8 cellular contexts compared by ENCODE assay signal in genomic region chr19:7942981-7943443, GRCh38. TPM values are rescaled to one million over a fixed set of nuclear protein-coding genes. Genes with fewer than 3 reads are reported as not detected.
A peak's percentile ranks its signal among the peaks of the same experiment; 100 is the strongest.
DNase-seq lines count a peak whose midpoint lies in the region; ATAC-seq and TF ChIP-seq lines count a peak whose summit lies in the region.

No MANE protein-coding gene starts in this region.

- H3K9me3 ChIP-seq in heart left ventricle (no peaks in the 10 kb centered on the region), skeletal muscle tissue (ENCODE audit: control insufficient read depth in 3 of 3, low read length in 3 of 3) (no peaks in the 10 kb centered on the region)

- peak; percentile 2 for ATAC-seq in GM21529 (IDR thresholded peaks at IDR 0.05; ENCODE audit: unreplicated experiment)
- ATAC-seq in heart left ventricle, result peak in 2 of 4 donors; percentile 1 to 39
- ATAC-seq in HG02870 (IDR thresholded peaks at IDR 0.05; ENCODE audit: unreplicated experiment), result no peak

- no peak overlapping the region for H2AFZ ChIP-seq in ACC112 (ENCODE audit: low read length, unreplicated experiment)

- peaks cover 29% of the 10 kb centered on the region for H3K79me2 ChIP-seq in ACC112 (ENCODE audit: control insufficient read depth, insufficient read depth, low read length, unreplicated experiment)

- TF ChIP-seq CTCF in WI38 (IDR thresholded peaks at IDR 0.05; ENCODE audit: low read depth, low read length) (no peak), heart left ventricle (IDR thresholded peaks at IDR 0.05) (no peak)

- 0 out of 2 replicates have a peak, but pooled peaks cover 3% of the 10 kb centered on the region for H3K36me3 ChIP-seq in ACC112 (ENCODE audit: insufficient read depth, low read length)
- H3K36me3 ChIP-seq in heart left ventricle, result peaks cover 0 to 33% (median 29%) of the 10 kb centered on the region in 9 donors
- peaks cover 12 to 22% (median 19%) of the 10 kb centered on the region in 3 donors for H3K36me3 ChIP-seq in skeletal muscle tissue (ENCODE audit: control insufficient read depth in 3 of 3, insufficient read depth in 3 of 3, low read length in 3 of 3)

- no peak for DNase-seq in heart left ventricle
- DNase-seq in NCI-H2081 treated with DMSO at 0.1 percent for 48 hours (lab: John Stamatoyannopoulos, UW), result no peak
- DNase-seq in cerebellar nuclear complex (lab: John Stamatoyannopoulos, UW), result no peak

- H3K4me3 ChIP-seq in ACC112 (ENCODE audit: low read depth, low read length) (peak overlapping the region; percentile 93), WI38 (ENCODE audit: low read depth, low read length) (peak overlapping the region; percentile 76), heart left ventricle (peak overlapping the region; percentile 52 to 100 (median 86)), skeletal muscle tissue (ENCODE audit: low read length in 3 of 3) (peak overlapping the region; percentile 78 to 97 (median 92))

- H3K27ac ChIP-seq in ACC112 (ENCODE audit: low read depth, low read length) (peak overlapping the region; percentile 77), heart left ventricle (peak overlapping the region; percentile 83 to 99 (median 94)), skeletal muscle tissue (ENCODE audit: low read depth, low read length) (peak overlapping the region; percentile 100)

- peak overlapping the region; percentile 98 to 99 (median 99) for H3K9ac ChIP-seq in skeletal muscle tissue (ENCODE audit: low read depth in 1 of 3, low read length in 3 of 3)

- intact Hi-C loops in heart left ventricle (cut with DNase I), result loop anchor here in 9 of 10 donors (1.0 to 10.0 kb wide), 7 partner anchors 40 to 309 kb away; partner anchors contain the start of genes ELAVL1 (in 1 of the 9) and MAP2K7 (in 1 of the 9)

- H3K4me1 ChIP-seq in ACC112 (ENCODE audit: control insufficient read depth, insufficient read depth, low read length, unreplicated experiment), result no peaks in the 10 kb centered on the region
- peaks cover 0 to 25% (median 15%) of the 10 kb centered on the region in 12 donors for H3K4me1 ChIP-seq in heart left ventricle
- peaks cover 20 to 29% (median 25%) of the 10 kb centered on the region in 3 donors for H3K4me1 ChIP-seq in skeletal muscle tissue (ENCODE audit: control insufficient read depth in 3 of 3, insufficient read depth in 3 of 3, low read length in 3 of 3)

- no peaks in the 10 kb centered on the region for H3K27me3 ChIP-seq in ACC112 (ENCODE audit: insufficient read depth, low read length)
- H3K27me3 ChIP-seq in heart left ventricle, result no peaks in the 10 kb centered on the region
- H3K27me3 ChIP-seq in skeletal muscle tissue (ENCODE audit: control insufficient read depth in 3 of 3, insufficient read depth in 3 of 3, low read length in 3 of 3), result no peaks in the 10 kb centered on the region

- 5 to 8% (median 5%) methylated on average over 33 of the region's 33 CpGs for WGBS in heart left ventricle, 4 donors

- TF ChIP-seq POLR2A in heart left ventricle (IDR thresholded peaks at IDR 0.05), result no peak

RNA-seq across cellular contexts. Expression of gene TIMM44, which starts 0.5 kb away (rescaled TPM):
- total RNA-seq in heart left ventricle, result 10 to 100 TPM; 55.9 to 99.9 (median 70.6) TPM
- polyA plus RNA-seq in heart left ventricle, result 100 to 1,000 TPM in 1 of 2 donors, 10 to 100 TPM in 1; 99.6 to 140 TPM
- total RNA-seq in skeletal muscle tissue, result 36.0 TPM

RNA-seq across cellular contexts. Expression of gene CTXN1, which starts 17.1 kb away (rescaled TPM):
- total RNA-seq in heart left ventricle, result 1 to 10 TPM in 2 of 9 donors, under 1 TPM in 5, not detected in 2; 0.21 to 3.3 (median 0.32) TPM
- polyA plus RNA-seq in heart left ventricle, result under 1 TPM in 1 of 2 donors, not detected in 1; 0.87 TPM
- total RNA-seq in skeletal muscle tissue, result 0.52 TPM

RNA-seq across cellular contexts. Expression of gene SNAPC2, which starts 22.9 kb away (rescaled TPM):
- 10 to 100 TPM in 4 of 9 donors, 1 to 10 TPM in 5; 6.8 to 16.7 (median 9.3) TPM for total RNA-seq in heart left ventricle
- 10 to 100 TPM; 10.4 to 28.9 TPM for polyA plus RNA-seq in heart left ventricle
- 6.3 TPM for total RNA-seq in skeletal muscle tissue

RNA-seq across cellular contexts. Expression of gene TGFBR3L, which starts 28.4 kb away (rescaled TPM):
- total RNA-seq in heart left ventricle (10 to 100 TPM in 2 of 9 donors, 1 to 10 TPM in 7; 3.6 to 41.2 (median 8.0) TPM), skeletal muscle tissue (1.6 TPM)
- polyA plus RNA-seq in heart left ventricle, result 1 to 10 TPM in 1 of 2 donors, under 1 TPM in 1; 0.76 to 3.5 TPM

RNA-seq across cellular contexts. Expression of gene MAP2K7, which starts 39.3 kb away (rescaled TPM):
- 10 to 100 TPM; 11.6 to 26.6 (median 23.5) TPM for total RNA-seq in heart left ventricle
- polyA plus RNA-seq in heart left ventricle, result 10 to 100 TPM; 22.2 to 35.5 TPM
- 9.4 TPM for total RNA-seq in skeletal muscle tissue
